8 cellular contexts compared by ENCODE assay signal in genomic region chr6:1613631-1614447, GRCh38. TPM values are rescaled to one million over a fixed set of nuclear protein-coding genes. Genes with fewer than 3 reads are reported as not detected.
A peak's percentile ranks its signal among the peaks of the same experiment; 100 is the strongest.
DNase-seq lines count a peak whose midpoint lies in the region; ATAC-seq and TF ChIP-seq lines count a peak whose summit lies in the region.

No MANE protein-coding gene starts in this region.

- peaks cover 46% of the 10 kb centered on the region for H3K27me3 ChIP-seq in A673 (replicated peaks; ENCODE audit: insufficient read depth, low read depth, low read length, poor library complexity)
- H3K27me3 ChIP-seq in effector memory CD4-positive, alpha-beta T cell (replicated peaks; ENCODE audit: control insufficient read depth, insufficient read depth, low read length, poor library complexity, severe bottlenecking), result peaks cover 64% of the 10 kb centered on the region

- peak overlapping the region; percentile 34 for H3K4me3 ChIP-seq in A673 (ENCODE audit: low read depth, low read length, poor library complexity, severe bottlenecking)
- H3K4me3 ChIP-seq in effector memory CD4-positive, alpha-beta T cell (ENCODE audit: insufficient read depth, low read depth, low read length, poor library complexity, severe bottlenecking), result no peak overlapping the region

- DNase-seq in A673 (ENCODE audit: low spot score) (no peak), HFFc6 (no peak), chondrocyte (ENCODE audit: low spot score) (no peak), lung microvascular endothelial cell (ENCODE audit: low read depth in 2 of 2) (peak; percentile 61 to 67), NCI-H187 treated with DMSO at 0.1 percent for 48 hours (lab: John Stamatoyannopoulos, UW) (no peak)
- no peak for DNase-seq in effector CD4-positive, alpha-beta T cell
- DNase-seq in effector memory CD4-positive, alpha-beta T cell, result no peak

- no peaks in the 10 kb centered on the region for H3K9me3 Mint-ChIP-seq in HFFc6
- no peaks in the 10 kb centered on the region for H3K9me3 Mint-ChIP-seq in chondrocyte (ENCODE audit: low read depth)
- H3K9me3 Mint-ChIP-seq in stimulated activated memory B cell treated with anti-CD40 and anti-IgM and Interleukin-4, amounts not matched to agents 10 μg/mL and 1 μg/mL and 100 μg/mL, for 72 hours, result no peaks in the 10 kb centered on the region

- peaks cover 8% of the 10 kb centered on the region for H3K4me1 ChIP-seq in A673 (ENCODE audit: insufficient read depth, low read length, poor library complexity, severe bottlenecking)
- peaks cover 30% of the 10 kb centered on the region for H3K4me1 ChIP-seq in effector memory CD4-positive, alpha-beta T cell (ENCODE audit: control insufficient read depth, insufficient read depth, low read length, poor library complexity, severe bottlenecking)

- intact Hi-C loops in A673 (cut with micrococcal nuclease; ENCODE audit: unreplicated experiment), result loop anchor here (5.0 kb wide), 1 partner anchor 73 kb away; no protein-coding TSS in a partner anchor

- H3K36me3 Mint-ChIP-seq in HFFc6 (ENCODE audit: low read depth) (peaks cover 21% of the 10 kb centered on the region), chondrocyte (ENCODE audit: low read depth) (peaks cover 34% of the 10 kb centered on the region)
- H3K36me3 Mint-ChIP-seq in stimulated activated memory B cell treated with anti-CD40 and anti-IgM and Interleukin-4, amounts not matched to agents 10 μg/mL and 1 μg/mL and 100 μg/mL, for 72 hours, result no peaks in the 10 kb centered on the region

- no peak overlapping the region for H3K27ac ChIP-seq in A673 (ENCODE audit: low read depth, low read length, poor library complexity, severe bottlenecking)
- H3K27ac ChIP-seq in effector memory CD4-positive, alpha-beta T cell (ENCODE audit: insufficient read depth, low read length, poor library complexity, severe bottlenecking), result no peak overlapping the region

- H3K4me1 Mint-ChIP-seq in HFFc6 (ENCODE audit: low read depth) (peaks cover 19% of the 10 kb centered on the region), chondrocyte (ENCODE audit: low read depth) (peaks cover 34% of the 10 kb centered on the region)
- peaks cover 15% of the 10 kb centered on the region for H3K4me1 Mint-ChIP-seq in stimulated activated memory B cell treated with anti-CD40 and anti-IgM and Interleukin-4, amounts not matched to agents 10 μg/mL and 1 μg/mL and 100 μg/mL, for 72 hours

- H3K27ac Mint-ChIP-seq in HFFc6 (peak overlapping the region; percentile 92), chondrocyte (ENCODE audit: unreplicated experiment) (peak overlapping the region; percentile 97)
- H3K27ac Mint-ChIP-seq in stimulated activated memory B cell treated with anti-CD40 and anti-IgM and Interleukin-4, amounts not matched to agents 10 μg/mL and 1 μg/mL and 100 μg/mL, for 72 hours, result no peak overlapping the region

- peak overlapping the region; percentile 98 for H3K4me3 Mint-ChIP-seq in HFFc6
- peak overlapping the region; percentile 92 for H3K4me3 Mint-ChIP-seq in chondrocyte (ENCODE audit: unreplicated experiment)
- no peak overlapping the region for H3K4me3 Mint-ChIP-seq in stimulated activated memory B cell treated with anti-CD40 and anti-IgM and Interleukin-4, amounts not matched to agents 10 μg/mL and 1 μg/mL and 100 μg/mL, for 72 hours

- H3K9me3 ChIP-seq in A673 (ENCODE audit: low read depth, low read length, poor library complexity, severe bottlenecking), result no peaks in the 10 kb centered on the region
- no peaks in the 10 kb centered on the region for H3K9me3 ChIP-seq in effector memory CD4-positive, alpha-beta T cell (ENCODE audit: control insufficient read depth, low read length)

- TF ChIP-seq CTCF in A673 (conservative IDR thresholded peaks at IDR 0.05; ENCODE audit: low read depth, low read length) (no peak), HFFc6 (IDR thresholded peaks at IDR 0.05) (no peak), chondrocyte (IDR thresholded peaks at IDR 0.05) (no peak)

- CTCF ChIA-PET in A673 (lab: Charles Lee), result no interaction called here

- BruUV-seq in A673 (replicated peaks; lab: Mats Ljungman, UMichigan), result no TSS peak

- H3K27me3 Mint-ChIP-seq in HFFc6 (ENCODE audit: insufficient read depth) (peaks cover 2% of the 10 kb centered on the region; the same call in 1 of the 2 replicates), chondrocyte (ENCODE audit: low read depth) (no peaks in the 10 kb centered on the region)
- H3K27me3 Mint-ChIP-seq in stimulated activated memory B cell treated with anti-CD40 and anti-IgM and Interleukin-4, amounts not matched to agents 10 μg/mL and 1 μg/mL and 100 μg/mL, for 72 hours, result peaks cover 53% of the 10 kb centered on the region

- H3K36me3 ChIP-seq in A673 (ENCODE audit: insufficient read depth, low read length, poor library complexity, severe bottlenecking), result no peaks in the 10 kb centered on the region
- H3K36me3 ChIP-seq in effector memory CD4-positive, alpha-beta T cell (ENCODE audit: control insufficient read depth, insufficient read depth, low read length), result no peaks in the 10 kb centered on the region

- no peak for ATAC-seq in stimulated activated memory B cell treated with anti-CD40 and anti-IgM and Interleukin-4, amounts not matched to agents 10 μg/mL and 1 μg/mL and 100 μg/mL, for 72 hours

- POLR2A ChIA-PET in A673 (lab: Charles Lee; ENCODE audit: low non-redundant PET), result no interaction called here

RNA-seq across cellular contexts. Expression of gene FOXC1, which starts 4.1 kb away (rescaled TPM):
- total RNA-seq in A673 (2021) (0.49 and 0.50 TPM in 2 replicates), chondrocyte (84.2 to 125 TPM (median 84.4 TPM) in 3 replicates), lung microvascular endothelial cell (3.1 and 5.8 TPM in 2 replicates)
- total RNA-seq in HFFc6 (2021; fragmentation: NEBNext Ultra II Directional; extraction: Animal tissue kit (Norgen Biotek cat#: 25700)), result 10 to 100 TPM; 15.8 to 18.0 (median 16.9) TPM

Comparison
In these comparisons a context has a peak if more than half of its experiments do, and no peak if none do; other contexts are left out.
1. DNase-seq: peak in lung microvascular endothelial cell (2 of 2); none in A673 (single experiment), HFFc6 (single experiment), chondrocyte (single experiment), effector CD4-positive, alpha-beta T cell (single experiment), NCI-H187 treated with DMSO at 0.1 percent for 48 hours (single experiment) and effector memory CD4-positive, alpha-beta T cell (0 of 3).